8 cellular contexts compared by ENCODE assay signal in genomic region chr2:89243114-89243707, GRCh38.
DNase-seq lines count a peak whose midpoint lies in the region; ATAC-seq and TF ChIP-seq lines count a peak whose summit lies in the region.
"Not testable (repeated sequence)": the region's sequence is repeated elsewhere in the genome, so short reads cannot be mapped to it uniquely, and the experiment has no call there.

No MANE protein-coding gene starts in this region.

- not testable (repeated sequence) for BruUV-seq in Caco-2 (replicated peaks; lab: Mats Ljungman, UMichigan)

- not testable (repeated sequence) for H3K9me3 ChIP-seq in Caco-2; WERI-Rb-1 (ENCODE audit: severe bottlenecking)

- not testable (repeated sequence) for H3K4me1 Mint-ChIP-seq in Caco-2 (ENCODE audit: low read depth, unreplicated experiment)

- H3K27me3 Mint-ChIP-seq in Caco-2 (ENCODE audit: insufficient read depth, unreplicated experiment), result not testable (repeated sequence)

- H3K36me3 ChIP-seq in Caco-2 (ENCODE audit: control insufficient read depth, insufficient read depth, low read length); WERI-Rb-1: not testable (repeated sequence)

- H3K27ac Mint-ChIP-seq in Caco-2 (ENCODE audit: unreplicated experiment), result not testable (repeated sequence)

- CTCF ChIA-PET in Caco-2 (lab: Charles Lee), result not testable (repeated sequence)

- H3K27ac ChIP-seq in WERI-Rb-1, result not testable (repeated sequence)

- not testable (repeated sequence) for DNase-seq in Caco-2; fibroblast of the aortic adventitia (ENCODE audit: low read depth); retinal pigment epithelial cell (ENCODE audit: low read depth)
- peak; percentile 6 for DNase-seq in WERI-Rb-1

- ATAC-seq in GM18907 (IDR thresholded peaks at IDR 0.05; ENCODE audit: unreplicated experiment) (peak; percentile 97), GM21576 (IDR thresholded peaks at IDR 0.05; ENCODE audit: unreplicated experiment) (peak; percentile 89), HG02970 (IDR thresholded peaks at IDR 0.05; ENCODE audit: low FRiP score, unreplicated experiment) (peak; percentile 68), HG03558 (IDR thresholded peaks at IDR 0.05; ENCODE audit: extremely low read depth, unreplicated experiment) (peak; percentile 98)

- POLR2A ChIA-PET in Caco-2 (lab: Charles Lee), result not testable (repeated sequence)

- H3K36me3 Mint-ChIP-seq in Caco-2 (ENCODE audit: insufficient read depth, unreplicated experiment), result not testable (repeated sequence)

- not testable (repeated sequence) for H3K4me1 ChIP-seq in Caco-2

- not testable (repeated sequence) for H3K4me3 ChIP-seq in Caco-2 (ENCODE audit: low read depth, low read length); WERI-Rb-1 (ENCODE audit: low read depth, low read length); fibroblast of the aortic adventitia (ENCODE audit: low read depth, low read length); retinal pigment epithelial cell (ENCODE audit: low read length)

- peak; percentile 7 to 42 for TF ChIP-seq CTCF in Caco-2 (IDR thresholded peaks at IDR 0.05; ENCODE audit: insufficient read depth in 1 of 2, low read depth in 1 of 2, low read length in 1 of 2, severe bottlenecking in 1 of 2, unreplicated experiment in 1 of 2)
- TF ChIP-seq CTCF in WERI-Rb-1 (IDR thresholded peaks at IDR 0.05; ENCODE audit: low read depth, low read length), result peak; percentile 44
- peak; percentile 13 for TF ChIP-seq CTCF in fibroblast of the aortic adventitia (IDR thresholded peaks at IDR 0.05; ENCODE audit: insufficient read depth, low read length)
- TF ChIP-seq CTCF in retinal pigment epithelial cell (conservative IDR thresholded peaks at IDR 0.05; ENCODE audit: low read depth, low read length), result peak; percentile 23

- H3K27me3 ChIP-seq in Caco-2 (replicated peaks; ENCODE audit: control insufficient read depth, insufficient read depth, low read length); WERI-Rb-1 (ENCODE audit: insufficient read depth, low read depth, severe bottlenecking): not testable (repeated sequence)

- intact Hi-C loops in Caco-2 (cut with micrococcal nuclease; ENCODE audit: unreplicated experiment), result not testable (repeated sequence)

- H3K4me3 Mint-ChIP-seq in Caco-2 (ENCODE audit: unreplicated experiment), result not testable (repeated sequence)

- not testable (repeated sequence) for H3K9me3 Mint-ChIP-seq in Caco-2 (ENCODE audit: unreplicated experiment)
